Comparison of ENCODE assay signal across 13 cellular contexts in the genomic region with DNA sequence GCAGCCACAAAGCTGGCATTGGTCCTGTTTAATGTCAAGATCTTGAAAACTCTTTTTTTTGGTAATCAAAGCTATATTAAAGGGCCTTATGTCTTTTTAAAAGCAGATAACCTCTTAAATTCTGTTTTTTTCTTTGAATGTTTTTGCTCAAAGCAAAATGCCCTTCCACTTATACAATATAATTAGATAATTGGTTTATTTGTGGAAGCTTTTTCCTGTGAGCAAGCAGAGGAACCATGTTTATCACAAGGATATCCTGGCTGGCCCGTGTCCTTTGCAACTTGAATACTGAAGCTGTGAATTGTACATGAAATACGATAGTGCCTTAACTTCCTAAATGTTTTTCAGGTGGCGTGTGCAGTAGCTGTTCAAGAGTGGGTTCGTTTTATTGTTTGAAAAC. TPM values are rescaled to one million over a fixed set of nuclear protein-coding genes. Genes with fewer than 3 reads are reported as not detected.
"Had no signal": no experiment of that assay in that cellular context is flagged by ENCODE, and none has a peak within 500 bp of the region (broad histone marks: within the 10 kb centered on the region; RNA-seq: fewer than 3 reads in every experiment).

No MANE protein-coding gene starts in this region.

- H3K36me3 ChIP-seq: ascending aorta, suprapubic skin had no signal

- H3K27me3 ChIP-seq: ascending aorta, suprapubic skin had no signal

- H3K4me3 ChIP-seq: ascending aorta, suprapubic skin had no signal

- H3K9me3 ChIP-seq: ascending aorta, suprapubic skin had no signal

- H3K27ac ChIP-seq: ascending aorta, suprapubic skin, VCaP had no signal

- DNase-seq: activated CD4-positive, alpha-beta T cell treated with anti-CD3 and anti-CD28 coated beads for 36 hours; activated CD8-positive, alpha-beta memory T cell treated with anti-CD3 and anti-CD28 coated beads, Interleukin-2, amount 50 U/mL, for 4 hours; activated CD8-positive, alpha-beta T cell treated with anti-CD3 and anti-CD28 coated beads for 36 hours; activated T-cell treated with anti-CD3 and anti-CD28 coated beads, Interleukin-2, amount 50 U/mL, for 72 hours; effector CD4-positive, alpha-beta T cell; mesenchymal stem cell; stimulated activated CD4-positive, alpha-beta T cell treated with anti-CD3 and anti-CD28 coated beads, Interleukin-2, amount 100 ng/mL, for 48 hours; stimulated activated naive CD4-positive, alpha-beta T cell treated with Interleukin-2 at 50 U/mL for 16 hours; T-helper 1 cell had no signal

RNA-seq across cellular contexts. Expression of a gene that starts 2.6 kb away (rescaled TPM):
- total RNA-seq: activated CD4-positive, alpha-beta T cell treated with anti-CD3 and anti-CD28 coated beads for 36 hours; activated CD8-positive, alpha-beta T cell treated with anti-CD3 and anti-CD28 coated beads for 36 hours; natural killer cell treated with Interleukin-12 subunit alpha and Interleukin-12 subunit beta and Interleukin-15 and Interleukin-18, amount 100 ng/mL, for 72 hours had no signal
